17 cellular contexts compared by ENCODE assay signal in the genomic region with DNA sequence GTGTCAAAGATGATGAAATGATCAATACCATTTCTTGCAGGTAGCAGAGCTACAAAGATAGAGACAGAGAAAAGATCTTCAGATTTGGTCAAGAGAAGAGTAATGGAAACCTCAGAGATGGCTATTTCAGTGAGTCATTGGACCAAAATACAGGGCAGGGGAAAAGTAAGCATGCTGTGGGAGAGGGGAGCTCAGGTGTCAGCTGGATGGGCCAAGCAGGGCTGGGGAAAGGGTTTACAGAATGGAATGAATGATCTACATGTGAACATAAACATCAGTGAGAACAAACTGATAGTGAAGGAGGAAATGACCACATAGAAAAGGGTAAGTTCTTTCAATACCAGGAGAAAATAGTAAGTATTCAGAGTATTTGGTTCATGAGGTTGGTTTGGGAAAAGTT.
"Had no signal": no experiment of that assay in that cellular context is flagged by ENCODE, and none has a peak within 500 bp of the region (broad histone marks: within the 10 kb centered on the region; RNA-seq: fewer than 3 reads in every experiment).

No MANE protein-coding gene starts in this region.

- H3K27ac Mint-ChIP-seq: activated CD4-positive, alpha-beta memory T cell treated with anti-CD3 and anti-CD28 coated beads, Interleukin-2, amount 10 ng/mL, durations not matched to agents 7 days and 5 days; activated CD8-positive, alpha-beta memory T cell treated with anti-CD3 and anti-CD28 coated beads, Interleukin-2, amount 10 ng/mL, durations not matched to agents 7 days and 5 days; activated naive CD4-positive, alpha-beta T cell treated with anti-CD3 and anti-CD28 coated beads for 36 hours; effector memory CD8-positive, alpha-beta T cell; memory B cell; naive thymus-derived CD8-positive, alpha-beta T cell had no signal

- H3K9me3 Mint-ChIP-seq: activated CD4-positive, alpha-beta memory T cell treated with anti-CD3 and anti-CD28 coated beads, Interleukin-2, amount 10 ng/mL, durations not matched to agents 7 days and 5 days; activated naive CD4-positive, alpha-beta T cell treated with anti-CD3 and anti-CD28 coated beads for 36 hours; effector memory CD8-positive, alpha-beta T cell; memory B cell; naive thymus-derived CD8-positive, alpha-beta T cell had no signal

- ATAC-seq: activated CD8-positive, alpha-beta memory T cell treated with anti-CD3 and anti-CD28 coated beads, Interleukin-2, amount 10 ng/mL, durations not matched to agents 7 days and 5 days; effector memory CD8-positive, alpha-beta T cell; gastroesophageal sphincter; heart right ventricle; left ventricle myocardium superior; mucosa of descending colon; naive thymus-derived CD8-positive, alpha-beta T cell had no signal

- H3K36me3 Mint-ChIP-seq: activated CD8-positive, alpha-beta memory T cell treated with anti-CD3 and anti-CD28 coated beads, Interleukin-2, amount 10 ng/mL, durations not matched to agents 7 days and 5 days had no signal

- H3K27me3 Mint-ChIP-seq: activated CD4-positive, alpha-beta memory T cell treated with anti-CD3 and anti-CD28 coated beads, Interleukin-2, amount 10 ng/mL, durations not matched to agents 7 days and 5 days; activated CD8-positive, alpha-beta memory T cell treated with anti-CD3 and anti-CD28 coated beads, Interleukin-2, amount 10 ng/mL, durations not matched to agents 7 days and 5 days; effector memory CD8-positive, alpha-beta T cell; memory B cell; naive thymus-derived CD8-positive, alpha-beta T cell had no signal

- H3K4me1 Mint-ChIP-seq: activated CD4-positive, alpha-beta memory T cell treated with anti-CD3 and anti-CD28 coated beads, Interleukin-2, amount 10 ng/mL, durations not matched to agents 7 days and 5 days; activated CD8-positive, alpha-beta memory T cell treated with anti-CD3 and anti-CD28 coated beads, Interleukin-2, amount 10 ng/mL, durations not matched to agents 7 days and 5 days had no signal

- DNase-seq: activated CD4-positive, alpha-beta memory T cell treated with anti-CD3 and anti-CD28 coated beads, Interleukin-2, amount 10 ng/mL, durations not matched to agents 7 days and 5 days; activated CD4-positive, alpha-beta T cell treated with anti-CD3 and anti-CD28 coated beads for 4 hours; activated CD8-positive, alpha-beta memory T cell treated with anti-CD3 and anti-CD28 coated beads, Interleukin-2, amount 10 ng/mL, durations not matched to agents 7 days and 5 days; activated naive CD4-positive, alpha-beta T cell treated with anti-CD3 and anti-CD28 coated beads for 36 hours; dermis blood vessel endothelial cell; effector memory CD8-positive, alpha-beta T cell; heart right ventricle; left ventricle myocardium superior; mucosa of descending colon; naive thymus-derived CD8-positive, alpha-beta T cell; nucleus accumbens; stimulated activated CD4-positive, alpha-beta T cell treated with anti-CD3 and anti-CD28 coated beads, Interleukin-2, amount 100 ng/mL, for 24 hours; stimulated activated naive CD4-positive, alpha-beta T cell treated with Interleukin-2 at 50 U/mL for 16 hours; tibial artery; uterus had no signal

- H3K4me3 Mint-ChIP-seq: activated CD4-positive, alpha-beta memory T cell treated with anti-CD3 and anti-CD28 coated beads, Interleukin-2, amount 10 ng/mL, durations not matched to agents 7 days and 5 days; activated CD8-positive, alpha-beta memory T cell treated with anti-CD3 and anti-CD28 coated beads, Interleukin-2, amount 10 ng/mL, durations not matched to agents 7 days and 5 days; activated naive CD4-positive, alpha-beta T cell treated with anti-CD3 and anti-CD28 coated beads for 36 hours; effector memory CD8-positive, alpha-beta T cell; memory B cell; naive thymus-derived CD8-positive, alpha-beta T cell had no signal
